In the genomic region with DNA sequence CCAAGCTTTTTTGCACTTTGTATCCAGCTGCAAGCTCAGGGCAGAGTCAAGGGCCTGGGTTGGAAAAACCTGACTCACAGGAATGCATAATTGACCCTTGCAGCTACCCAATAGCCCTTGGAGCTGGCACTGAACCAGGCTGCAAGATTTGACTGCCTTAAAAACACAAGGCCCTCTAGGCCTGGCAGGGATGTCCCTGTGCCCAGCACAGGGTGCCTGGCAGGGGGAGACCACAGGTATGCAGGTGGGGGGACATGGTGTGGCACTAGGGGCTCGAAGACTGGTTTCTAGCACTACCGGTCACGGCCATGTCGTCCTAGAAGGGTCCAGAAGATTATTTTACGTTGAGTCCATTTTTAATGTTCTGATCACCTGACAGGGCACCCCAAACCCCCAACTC, we compare ENCODE assay signal across 10 cellular contexts. TPM values are rescaled to one million over a fixed set of nuclear protein-coding genes. Genes with fewer than 3 reads are reported as not detected.
A peak's percentile ranks its signal among the peaks of the same experiment; 100 is the strongest.
DNase-seq lines count a peak whose midpoint lies in the region; ATAC-seq, FAIRE-seq and TF ChIP-seq lines count a peak whose summit lies in the region.
"Had no signal": no experiment of that assay in that cellular context is flagged by ENCODE, and none has a peak within 500 bp of the region (broad histone marks: within the 10 kb centered on the region; RNA-seq: fewer than 3 reads in every experiment).

No MANE protein-coding gene starts in this region.

- intact Hi-C loops in Caco-2 (cut with micrococcal nuclease; ENCODE audit: unreplicated experiment) = no loop called here
- intact Hi-C loops in head of caudate nucleus (cut with DNase I) = no loop called here

- BruUV-seq in Caco-2 (replicated peaks; lab: Mats Ljungman, UMichigan) = no TSS peak

- H3K4me1 ChIP-seq in Caco-2 (no peaks in the 10 kb centered on the region), fibroblast of lung (ENCODE audit: control insufficient read depth, extremely low read depth, insufficient read depth, low read length) (peaks cover 8% of the 10 kb centered on the region)

- no peaks in the 10 kb centered on the region for H3K27me3 Mint-ChIP-seq in Caco-2 (ENCODE audit: insufficient read depth, unreplicated experiment)
- H3K27me3 Mint-ChIP-seq in progenitor cell of endocrine pancreas = no peaks in the 10 kb centered on the region
- H3K27me3 Mint-ChIP-seq: activated naive CD4-positive, alpha-beta T cell treated with anti-CD3 and anti-CD28 coated beads, Interleukin-2, amount 50 U/mL, for 24 hours had no signal

- H3K79me2 ChIP-seq in fibroblast of lung (ENCODE audit: control insufficient read depth, insufficient read depth, low read length) = no peaks in the 10 kb centered on the region

- no peak for ATAC-seq in GM18502 (IDR thresholded peaks at IDR 0.05; ENCODE audit: poor library complexity, unreplicated experiment)

- no peak overlapping the region for H3K4me2 ChIP-seq in fibroblast of lung (ENCODE audit: extremely low read depth, insufficient read depth, low read length)

- H3K4me1 Mint-ChIP-seq in Caco-2 (ENCODE audit: low read depth, unreplicated experiment) (no peaks in the 10 kb centered on the region), progenitor cell of endocrine pancreas (ENCODE audit: low read depth) (no peaks in the 10 kb centered on the region)

- DNase-seq in Caco-2 (no peak), RCC 7860 (ENCODE audit: low spot score) (peak; percentile 9), fibroblast of lung (ENCODE audit: low read depth in 2 of 2) (peak; percentile 77 to 80), progenitor cell of endocrine pancreas (ENCODE audit: low spot score, unreplicated experiment) (no peak), GDM1 (lab: John Stamatoyannopoulos, UW) (no peak), head of caudate nucleus (no peak), SHP77 treated with DMSO at 0.1 percent for 48 hours (lab: John Stamatoyannopoulos, UW) (no peak)
- DNase-seq: nephron progenitor cell had no signal

- no peak overlapping the region for H3K9ac ChIP-seq in fibroblast of lung (ENCODE audit: insufficient read depth, low read length)

- CTCF ChIA-PET in Caco-2 (lab: Charles Lee) = interaction anchor here (0.6 kb wide), 1 partner anchor 14 kb away, joined by 5 read pairs; no protein-coding TSS in a partner anchor

- FAIRE-seq in RCC 7860 (lab: Jason Lieb, UNC) = no peak

- H3K27ac Mint-ChIP-seq in Caco-2 (ENCODE audit: unreplicated experiment) (peak overlapping the region; percentile 39), progenitor cell of endocrine pancreas (peak overlapping the region; percentile 41)
- H3K27ac Mint-ChIP-seq: nephron progenitor cell had no signal

- POLR2A ChIA-PET in Caco-2 (lab: Charles Lee) = no interaction called here

- H3K27me3 ChIP-seq in Caco-2 (replicated peaks; ENCODE audit: control insufficient read depth, insufficient read depth, low read length) = no peaks in the 10 kb centered on the region
- no peaks in the 10 kb centered on the region for H3K27me3 ChIP-seq in fibroblast of lung (ENCODE audit: control insufficient read depth, insufficient read depth, low read length)

- peaks cover 90% of the 10 kb centered on the region for H3K36me3 Mint-ChIP-seq in Caco-2 (ENCODE audit: insufficient read depth, unreplicated experiment)
- peaks cover 10% of the 10 kb centered on the region for H3K36me3 Mint-ChIP-seq in progenitor cell of endocrine pancreas (ENCODE audit: insufficient read depth)

- no peaks in the 10 kb centered on the region for H4K20me1 ChIP-seq in fibroblast of lung (ENCODE audit: control insufficient read depth, extremely low read depth, insufficient read depth, low read length)

- no peak overlapping the region for H3K4me3 ChIP-seq in Caco-2 (ENCODE audit: low read depth, low read length)
- no peak overlapping the region for H3K4me3 ChIP-seq in fibroblast of lung (replicated peaks in 1 of 4; ENCODE audit: control extremely low read depth in 1 of 4, insufficient read depth in 1 of 4, low read depth in 3 of 4, low read length in 4 of 4)

- H3K36me3 ChIP-seq in Caco-2 (ENCODE audit: control insufficient read depth, insufficient read depth, low read length) = no peaks in the 10 kb centered on the region
- H3K36me3 ChIP-seq in fibroblast of lung (ENCODE audit: control insufficient read depth, insufficient read depth, low read length) = peaks cover 32% of the 10 kb centered on the region

- peak overlapping the region; percentile 34 for H3K27ac ChIP-seq in fibroblast of lung (ENCODE audit: insufficient read depth, low read length)

- TF ChIP-seq CTCF in Caco-2 (IDR thresholded peaks at IDR 0.05; ENCODE audit: insufficient read depth in 1 of 2, low read depth in 1 of 2, low read length in 1 of 2, severe bottlenecking in 1 of 2, unreplicated experiment in 1 of 2) (no peak), fibroblast of lung (conservative IDR thresholded peaks at IDR 0.05 in 1 of 2, IDR thresholded peaks at IDR 0.05 in 1 of 2; ENCODE audit: low read depth in 1 of 2, low read length in 2 of 2) (no peak), progenitor cell of endocrine pancreas (IDR thresholded peaks at IDR 0.05; ENCODE audit: unreplicated experiment) (no peak)

- H3K9me3 Mint-ChIP-seq in Caco-2 (ENCODE audit: unreplicated experiment) (no peaks in the 10 kb centered on the region), progenitor cell of endocrine pancreas (ENCODE audit: low read depth) (no peaks in the 10 kb centered on the region)
- H3K9me3 Mint-ChIP-seq: activated naive CD4-positive, alpha-beta T cell treated with anti-CD3 and anti-CD28 coated beads, Interleukin-2, amount 50 U/mL, for 24 hours; nephron progenitor cell had no signal

- no peak overlapping the region for H2AFZ ChIP-seq in fibroblast of lung (ENCODE audit: low read length)

- H3K9me3 ChIP-seq in Caco-2 (no peaks in the 10 kb centered on the region), fibroblast of lung (ENCODE audit: control insufficient read depth, insufficient read depth, low read depth, low read length) (no peaks in the 10 kb centered on the region)

- H3K4me3 Mint-ChIP-seq in Caco-2 (ENCODE audit: unreplicated experiment) (no peak overlapping the region), progenitor cell of endocrine pancreas (ENCODE audit: low read depth) (no peak overlapping the region)
- H3K4me3 Mint-ChIP-seq: activated naive CD4-positive, alpha-beta T cell treated with anti-CD3 and anti-CD28 coated beads, Interleukin-2, amount 50 U/mL, for 24 hours; nephron progenitor cell had no signal

RNA-seq across cellular contexts. Expression of a gene that starts 30.2 kb away (rescaled TPM):
- total RNA-seq in Caco-2 (2022) = 77.8 and 82.8 TPM in 2 replicates
- 69.1 and 75.8 TPM in 2 replicates for total RNA-seq in fibroblast of lung
- 13.5 and 18.7 TPM in 2 replicates for polyA plus RNA-seq in fibroblast of lung
- polyA plus RNA-seq in fibroblast of lung (2012) = 33.2 and 49.9 TPM in 2 replicates
- polyA minus RNA-seq in fibroblast of lung (ENCODE audit: low replicate concordance) = 118 and 132 TPM in 2 replicates
- 86.3 and 96.5 TPM in 2 replicates for total RNA-seq in progenitor cell of endocrine pancreas

RNA-seq across cellular contexts. Expression of a gene that starts 36.7 kb away (rescaled TPM):
- 28.8 and 30.5 TPM in 2 replicates for total RNA-seq in Caco-2 (2022)
- total RNA-seq in fibroblast of lung = 2.8 and 5.8 TPM in 2 replicates
- 0.67 and 0.73 TPM in 2 replicates for polyA plus RNA-seq in fibroblast of lung
- polyA plus RNA-seq in fibroblast of lung (2012) = 1.5 and 2.0 TPM in 2 replicates
- polyA minus RNA-seq in fibroblast of lung (ENCODE audit: low replicate concordance) = 0.59 and 1.2 TPM in 2 replicates
- total RNA-seq in progenitor cell of endocrine pancreas = 2.9 and 3.2 TPM in 2 replicates

RNA-seq across cellular contexts. Expression of a gene that starts 42.0 kb away (rescaled TPM):
- total RNA-seq in Caco-2 (2022) (0.32 TPM in 1 of 2 replicates, not detected in the other), fibroblast of lung (under 0.01 and 0.17 TPM in 2 replicates), progenitor cell of endocrine pancreas (0.69 and 0.98 TPM in 2 replicates)
- polyA plus RNA-seq in fibroblast of lung = 0.06 TPM in 1 of 2 replicates, not detected in the other
- not detected in 2 replicates for polyA plus RNA-seq in fibroblast of lung (2012)
- polyA minus RNA-seq in fibroblast of lung (ENCODE audit: low replicate concordance) = not detected in 2 replicates

Comparison
In these comparisons a context has a peak if more than half of its experiments do, and no peak if none do; other contexts are left out.
1. DNase-seq: peak in RCC 7860 (single experiment) and fibroblast of lung (2 of 2); none in Caco-2 (0 of 2), progenitor cell of endocrine pancreas (single experiment), GDM1 (single experiment), head of caudate nucleus (0 of 42) and SHP77 treated with DMSO at 0.1 percent for 48 hours (single experiment).